Comparison of ENCODE assay signal across 18 cellular contexts in the genomic region with DNA sequence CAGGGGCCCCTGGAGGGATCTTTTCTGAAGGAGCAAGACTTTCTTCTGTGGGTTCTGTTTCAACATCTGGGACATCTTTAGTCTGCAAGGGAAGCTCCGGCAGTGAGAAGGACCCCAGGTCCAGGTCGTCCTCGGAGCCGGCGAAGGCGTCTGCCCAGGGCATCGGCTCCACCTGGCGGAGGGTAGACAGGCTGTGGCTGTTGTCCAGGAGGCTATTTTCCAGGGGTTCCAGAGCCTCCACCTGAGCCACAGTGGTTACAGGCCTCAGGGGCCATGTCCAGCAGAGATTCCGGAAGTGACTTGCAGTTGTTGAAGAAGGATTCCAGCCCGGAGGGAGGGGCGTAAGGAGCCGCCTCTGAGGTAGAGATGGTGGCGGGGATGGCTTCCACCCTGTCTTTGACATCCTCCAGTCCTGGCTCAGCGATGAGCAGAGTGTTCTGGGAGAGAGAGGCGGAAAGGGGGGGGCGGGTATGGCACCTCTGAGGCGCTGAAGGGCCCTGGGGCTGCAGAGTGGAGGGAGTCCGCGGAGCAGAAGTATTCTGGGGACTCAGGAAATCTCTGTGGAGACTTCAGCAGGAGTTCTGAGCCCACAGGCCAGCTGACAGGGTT.
A peak's percentile ranks its signal among the peaks of the same experiment; 100 is the strongest.
DNase-seq lines count a peak whose midpoint lies in the region; ATAC-seq and TF ChIP-seq lines count a peak whose summit lies in the region.
"Had no signal": no experiment of that assay in that cellular context is flagged by ENCODE, and none has a peak within 500 bp of the region (broad histone marks: within the 10 kb centered on the region; RNA-seq: fewer than 3 reads in every experiment).

No MANE protein-coding gene starts in this region.

- H3K4me1 Mint-ChIP-seq in WTC11 = no peaks in the 10 kb centered on the region
- H3K4me1 Mint-ChIP-seq in natural killer cell treated with Interleukin-12 subunit alpha and Interleukin-12 subunit beta and Interleukin-15 and Interleukin-18, amount 100 ng/mL, for 72 hours (ENCODE audit: low read depth in 2 of 2) = no peaks in the 10 kb centered on the region
- H3K4me1 Mint-ChIP-seq: B cell; CD8-positive, alpha-beta memory T cell; GM23338 had no signal

- TF ChIP-seq CTCF in WTC11 (IDR thresholded peaks at IDR 0.05) (no peak), upper lobe of right lung (IDR thresholded peaks at IDR 0.05) (no peak)

- H3K27me3 ChIP-seq in upper lobe of right lung = no peaks in the 10 kb centered on the region
- H3K27me3 ChIP-seq: BLaER1 treated with 17β-estradiol and CSF1 and Interleukin-3, amounts not matched to agents 10 nM and 100 nM had no signal

- H3K9me3 ChIP-seq in upper lobe of right lung = no peaks in the 10 kb centered on the region

- H3K4me3 ChIP-seq in upper lobe of right lung = no peak overlapping the region
- H3K4me3 ChIP-seq: BLaER1 treated with 17β-estradiol and CSF1 and Interleukin-3, amounts not matched to agents 10 nM and 100 nM; GM23338 had no signal

- peak; percentile 51 for DNase-seq in DMS53 treated with DMSO at 0.1 percent for 48 hours (lab: John Stamatoyannopoulos, UW; ENCODE audit: unreplicated experiment)
- DNase-seq in WTC11 (ENCODE audit: low spot score) = peak; percentile 12
- peak; percentile 34 for DNase-seq in left lobe of liver (ENCODE audit: low spot score)
- DNase-seq in upper lobe of right lung = peak; percentile 38
- no peak for DNase-seq in SKM-1 (lab: John Stamatoyannopoulos, UW; ENCODE audit: unreplicated experiment)
- no peak for DNase-seq in natural killer cell treated with Interleukin-12 subunit alpha and Interleukin-12 subunit beta and Interleukin-15 and Interleukin-18, amount 100 ng/mL, for 72 hours (ENCODE audit: low spot score)
- DNase-seq in activated naive CD4-positive, alpha-beta T cell treated with anti-CD3 and anti-CD28 coated beads, Interleukin-2, amount 50 U/mL, for 72 hours (ENCODE audit: low spot score in 2 of 2) = no peak
- DNase-seq: COR-L47, DMS 273 treated with DMSO at 0.1 percent for 48 hours, DMS79, GDM1, HFFc6, IMR-90 had no signal

- POLR2A ChIA-PET in WTC11 (lab: Charles Lee) = no interaction called here

- H3K9me3 Mint-ChIP-seq in WTC11 = peaks cover 5% of the 10 kb centered on the region
- peaks cover 11% of the 10 kb centered on the region for H3K9me3 Mint-ChIP-seq in natural killer cell treated with Interleukin-12 subunit alpha and Interleukin-12 subunit beta and Interleukin-15 and Interleukin-18, amount 100 ng/mL, for 72 hours
- H3K9me3 Mint-ChIP-seq in activated naive CD4-positive, alpha-beta T cell treated with anti-CD3 and anti-CD28 coated beads, Interleukin-2, amount 50 U/mL, for 72 hours = peaks cover 14 to 18% of the 10 kb centered on the region in 2 donors

- CTCF ChIA-PET in WTC11 (lab: Charles Lee) = no interaction called here

- no peaks in the 10 kb centered on the region for H3K27me3 Mint-ChIP-seq in WTC11 (ENCODE audit: low read depth)
- no peaks in the 10 kb centered on the region for H3K27me3 Mint-ChIP-seq in natural killer cell treated with Interleukin-12 subunit alpha and Interleukin-12 subunit beta and Interleukin-15 and Interleukin-18, amount 100 ng/mL, for 72 hours
- H3K27me3 Mint-ChIP-seq: B cell; CD8-positive, alpha-beta memory T cell had no signal

- ATAC-seq in WTC11 = peak; percentile 28; the same call in 1 of the 2 replicates
- no peak for ATAC-seq in left lobe of liver
- ATAC-seq in upper lobe of right lung = no peak
- ATAC-seq in natural killer cell treated with Interleukin-12 subunit alpha and Interleukin-12 subunit beta and Interleukin-15 and Interleukin-18, amount 100 ng/mL, for 72 hours = no peak
- no peak for ATAC-seq in activated naive CD4-positive, alpha-beta T cell treated with anti-CD3 and anti-CD28 coated beads, Interleukin-2, amount 50 U/mL, for 72 hours
- ATAC-seq: GM23338, HCT116 had no signal

- H3K27ac Mint-ChIP-seq in WTC11 = no peak overlapping the region
- H3K27ac Mint-ChIP-seq in natural killer cell treated with Interleukin-12 subunit alpha and Interleukin-12 subunit beta and Interleukin-15 and Interleukin-18, amount 100 ng/mL, for 72 hours = no peak overlapping the region
- H3K27ac Mint-ChIP-seq in activated naive CD4-positive, alpha-beta T cell treated with anti-CD3 and anti-CD28 coated beads, Interleukin-2, amount 50 U/mL, for 72 hours = no peak overlapping the region
- H3K27ac Mint-ChIP-seq: B cell; CD8-positive, alpha-beta memory T cell; GM23338; HFFc6 had no signal

- H3K36me3 Mint-ChIP-seq in WTC11 = peaks cover 3% of the 10 kb centered on the region; the same call in 1 of the 2 replicates
- peaks cover 6% of the 10 kb centered on the region for H3K36me3 Mint-ChIP-seq in natural killer cell treated with Interleukin-12 subunit alpha and Interleukin-12 subunit beta and Interleukin-15 and Interleukin-18, amount 100 ng/mL, for 72 hours
- H3K36me3 Mint-ChIP-seq in activated naive CD4-positive, alpha-beta T cell treated with anti-CD3 and anti-CD28 coated beads, Interleukin-2, amount 50 U/mL, for 72 hours = peaks cover 10 to 13% of the 10 kb centered on the region in 2 donors
- H3K36me3 Mint-ChIP-seq: CD8-positive, alpha-beta memory T cell had no signal

- H3K4me1 ChIP-seq in upper lobe of right lung = no peaks in the 10 kb centered on the region
- H3K4me1 ChIP-seq: BLaER1 treated with 17β-estradiol and CSF1 and Interleukin-3, amounts not matched to agents 10 nM and 100 nM had no signal

- no peak overlapping the region for H3K4me3 Mint-ChIP-seq in WTC11
- H3K4me3 Mint-ChIP-seq in natural killer cell treated with Interleukin-12 subunit alpha and Interleukin-12 subunit beta and Interleukin-15 and Interleukin-18, amount 100 ng/mL, for 72 hours = no peak overlapping the region
- H3K4me3 Mint-ChIP-seq: B cell; CD8-positive, alpha-beta memory T cell; GM23338; HFFc6 had no signal

- no peak overlapping the region for H3K27ac ChIP-seq in upper lobe of right lung
- H3K27ac ChIP-seq: BLaER1 treated with 17β-estradiol and CSF1 and Interleukin-3, amounts not matched to agents 10 nM and 100 nM had no signal

- H3K36me3 ChIP-seq in upper lobe of right lung = no peaks in the 10 kb centered on the region
- H3K36me3 ChIP-seq: BLaER1 treated with 17β-estradiol and CSF1 and Interleukin-3, amounts not matched to agents 10 nM and 100 nM had no signal

- intact Hi-C loops in upper lobe of right lung (cut with DNase I) = no loop called here

TF ChIP-seq in WTC11, 78 proteins besides CTCF, POLR2A, EP300 and RAD21:
- TF ChIP-seq TP53 (CRISPR knock-in tag; IDR thresholded peaks at IDR 0.05) (no peak), SP1 (CRISPR knock-in tag; conservative IDR thresholded peaks at IDR 0.05) (no peak), ZNF423 (CRISPR knock-in tag; IDR thresholded peaks at IDR 0.05) (no peak), JAZF1 (CRISPR knock-in tag; IDR thresholded peaks at IDR 0.05) (no peak), NFATC4 (CRISPR knock-in tag; IDR thresholded peaks at IDR 0.05) (no peak), NFYB (CRISPR knock-in tag; conservative IDR thresholded peaks at IDR 0.05; ENCODE audit: low read depth) (no peak), TEAD4 (CRISPR knock-in tag; IDR thresholded peaks at IDR 0.05) (no peak)

Comparison
In these comparisons a context has a peak if more than half of its experiments do, and no peak if none do; other contexts are left out.
1. DNase-seq: peak in DMS53 treated with DMSO at 0.1 percent for 48 hours (single experiment), WTC11 (single experiment), left lobe of liver (single experiment) and upper lobe of right lung (single experiment); none in SKM-1 (single experiment), natural killer cell treated with Interleukin-12 subunit alpha and Interleukin-12 subunit beta and Interleukin-15 and Interleukin-18, amount 100 ng/mL, for 72 hours (single experiment) and activated naive CD4-positive, alpha-beta T cell treated with anti-CD3 and anti-CD28 coated beads, Interleukin-2, amount 50 U/mL, for 72 hours (0 of 2).